ENCODE assay signal across 8 cellular contexts in genomic region chr1:152185544-152186391, GRCh38. TPM values are rescaled to one million over a fixed set of nuclear protein-coding genes. Genes with fewer than 3 reads are reported as not detected.
DNase-seq lines count a peak whose midpoint lies in the region; ATAC-seq, FAIRE-seq and TF ChIP-seq lines count a peak whose summit lies in the region.

No MANE protein-coding gene starts in this region.

- H4K20me1 ChIP-seq in keratinocyte (ENCODE audit: control insufficient read depth, extremely low read depth, insufficient read depth, low read length) = no peaks in the 10 kb centered on the region

- no peaks in the 10 kb centered on the region for H3K9me1 ChIP-seq in keratinocyte (ENCODE audit: control insufficient read depth, extremely low read depth, insufficient read depth, low read length)

- H3K4me3 ChIP-seq in keratinocyte (ENCODE audit: control insufficient read depth in 2 of 3, extremely low read depth in 1 of 3, insufficient read depth in 2 of 3, low read depth in 1 of 3, low read length in 3 of 3) = no peak overlapping the region

- H3K4me2 ChIP-seq in keratinocyte (ENCODE audit: control insufficient read depth, extremely low read depth, insufficient read depth, low read depth, low read length) = peak overlapping the region; percentile 30

- TF ChIP-seq CTCF in AG09319 (IDR thresholded peaks at IDR 0.05; ENCODE audit: low read depth, low read length) = peak; percentile 76
- peak; percentile 72 to 95 (median 92) for TF ChIP-seq CTCF in keratinocyte (optimal IDR thresholded peaks at IDR 0.05 in 1 of 3, IDR thresholded peaks at IDR 0.05 in 1 of 3, conservative IDR thresholded peaks at IDR 0.05 in 1 of 3; ENCODE audit: extremely low read depth in 1 of 3, insufficient read depth in 2 of 3, low read length in 3 of 3)

- DNase-seq in AG09319 (ENCODE audit: extremely low read depth, low read depth) (peak; percentile 29), NCI-H1105 (lab: John Stamatoyannopoulos, UW) (peak; percentile 37), SW480 (ENCODE audit: low spot score) (peak; percentile 85), T47D (ENCODE audit: low read depth in 1 of 2, low spot score in 1 of 2) (peak; percentile 61 to 90), keratinocyte (ENCODE audit: low read depth, low spot score) (no peak), mesenteric fat pad (ENCODE audit: low spot score) (no peak)
- peak in 2 of 3 donors; percentile 2 to 5 for DNase-seq in stimulated activated CD4-positive, alpha-beta T cell treated with anti-CD3 and anti-CD28 coated beads, TNF-alpha, amount 100 ng/mL, for 48 hours (ENCODE audit: low read depth in 3 of 3)

- FAIRE-seq in keratinocyte (lab: Jason Lieb, UNC) = peak; percentile 87

- H3K79me2 ChIP-seq in keratinocyte (ENCODE audit: control insufficient read depth, insufficient read depth, low read length) = no peaks in the 10 kb centered on the region

- ATAC-seq in GM18907 (IDR thresholded peaks at IDR 0.05; ENCODE audit: unreplicated experiment) = peak; percentile 54

- H3K9me3 ChIP-seq in keratinocyte (ENCODE audit: control insufficient read depth, low read depth, low read length) = no peaks in the 10 kb centered on the region

- H3K27me3 ChIP-seq in keratinocyte (ENCODE audit: control insufficient read depth, extremely low read depth, insufficient read depth, low read length) = no peaks in the 10 kb centered on the region

- dilution Hi-C loops in keratinocyte (cut with MboI; ENCODE audit: extremely low pct_ligation_motif_present, low sequenced_read_pairs) = no loop called here

- no peak overlapping the region for H2AFZ ChIP-seq in keratinocyte (ENCODE audit: control insufficient read depth, low read length)

- peak overlapping the region; percentile 11 for H3K27ac ChIP-seq in keratinocyte (ENCODE audit: control insufficient read depth, insufficient read depth, low read length)

- H3K9ac ChIP-seq in keratinocyte (ENCODE audit: control insufficient read depth, extremely low read depth, insufficient read depth, low read length) = no peak overlapping the region

- in situ Hi-C loops in T47D (cut with HindIII; ENCODE audit: low pct_unique_long_range_greater_than_20kb, low sequenced_read_pairs) = no loop called here

- peaks cover 67% of the 10 kb centered on the region for H3K4me1 ChIP-seq in keratinocyte (ENCODE audit: control insufficient read depth, extremely low read depth, insufficient read depth, low read length)

- no peaks in the 10 kb centered on the region for H3K36me3 ChIP-seq in keratinocyte (ENCODE audit: control insufficient read depth in 2 of 2, extremely low read depth in 1 of 2, insufficient read depth in 2 of 2, low read length in 2 of 2)

RNA-seq across cellular contexts. Expression of gene RPTN, which starts 26.7 kb away (rescaled TPM):
- 0.37 to 0.64 TPM (median 0.42 TPM) in 3 replicates for polyA plus RNA-seq in keratinocyte
- 10.9 TPM for polyA plus RNA-seq in keratinocyte (2011; ENCODE audit: low read depth)
- polyA plus RNA-seq in keratinocyte (2011; cell fraction: cytosol; rRNA removed) = 0.31 and 0.75 TPM in 2 replicates
- 0.99 and 3.8 TPM in 2 replicates for polyA plus RNA-seq in keratinocyte (2011; cell fraction: nucleus; rRNA removed)
- 0.18 and 5.0 TPM in 2 replicates for polyA plus RNA-seq in keratinocyte (2012; ENCODE audit: low replicate concordance)
- 0.43 to 1.2 TPM (median 0.49 TPM) in 3 replicates for polyA minus RNA-seq in keratinocyte
- 0.77 TPM for polyA minus RNA-seq in keratinocyte (2011; cell fraction: cytosol; rRNA and poly(A)+ RNA removed)
- 1.2 and 1.6 TPM in 2 replicates for polyA minus RNA-seq in keratinocyte (2011; cell fraction: nucleus; rRNA and poly(A)+ RNA removed)
- total RNA-seq in mesenteric fat pad = not detected

RNA-seq across cellular contexts. Expression of gene HRNR, which starts 38.2 kb away (rescaled TPM):
- polyA plus RNA-seq in keratinocyte = 0.03 to 0.09 TPM (median 0.06 TPM) in 3 replicates
- 5.9 TPM for polyA plus RNA-seq in keratinocyte (2011; ENCODE audit: low read depth)
- under 0.01 and 0.01 TPM in 2 replicates for polyA plus RNA-seq in keratinocyte (2011; cell fraction: cytosol; rRNA removed)
- polyA plus RNA-seq in keratinocyte (2011; cell fraction: nucleus; rRNA removed) = 0.09 and 0.20 TPM in 2 replicates
- polyA plus RNA-seq in keratinocyte (2012; ENCODE audit: low replicate concordance) = 0.10 and 14.0 TPM in 2 replicates
- polyA minus RNA-seq in keratinocyte = 0.10 to 0.56 TPM (median 0.54 TPM) in 3 replicates
- not detected for polyA minus RNA-seq in keratinocyte (2011; cell fraction: cytosol; rRNA and poly(A)+ RNA removed)
- polyA minus RNA-seq in keratinocyte (2011; cell fraction: nucleus; rRNA and poly(A)+ RNA removed) = 0.54 and 1.5 TPM in 2 replicates
- not detected for total RNA-seq in mesenteric fat pad

Comparison
In these comparisons a context has a peak if more than half of its experiments do, and no peak if none do; other contexts are left out.
1. DNase-seq: peak in AG09319 (single experiment), NCI-H1105 (single experiment), SW480 (single experiment), T47D (2 of 2) and stimulated activated CD4-positive, alpha-beta T cell treated with anti-CD3 and anti-CD28 coated beads, TNF-alpha, amount 100 ng/mL, for 48 hours (2 of 3); none in keratinocyte (single experiment) and mesenteric fat pad (single experiment).